Comparison of ENCODE assay signal across 17 cellular contexts in the genomic region with DNA sequence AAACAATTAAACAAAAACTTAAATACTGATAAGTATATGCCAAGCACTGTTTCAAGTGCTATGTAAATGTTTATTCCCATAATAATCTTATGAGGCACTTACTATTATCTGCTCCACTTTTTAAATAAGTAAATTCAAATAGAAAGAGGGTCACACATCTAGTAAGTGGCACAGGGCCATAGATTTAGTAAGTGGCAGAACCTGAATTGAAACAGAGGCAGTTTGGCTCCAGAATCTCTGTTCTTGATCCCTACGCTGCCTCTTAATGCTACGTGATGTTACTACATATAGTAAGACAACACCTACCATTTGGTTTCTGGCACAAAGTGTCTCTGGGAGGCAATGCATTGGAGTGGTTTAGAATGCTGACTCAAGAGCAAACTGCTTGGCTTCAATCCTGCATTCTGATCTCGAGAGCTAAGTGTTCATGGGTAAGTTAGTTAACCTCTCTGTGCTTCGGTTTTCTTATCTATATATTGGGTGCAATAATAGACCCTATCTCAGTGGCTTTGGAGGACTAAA.
"Had no signal": no experiment of that assay in that cellular context is flagged by ENCODE, and none has a peak within 500 bp of the region (broad histone marks: within the 10 kb centered on the region; RNA-seq: fewer than 3 reads in every experiment).

No MANE protein-coding gene starts in this region.

- H3K27me3 ChIP-seq: breast epithelium, dorsolateral prefrontal cortex, esophagus muscularis mucosa, uterus had no signal

- H3K9me3 Mint-ChIP-seq: nephron progenitor cell; T-helper 2 cell treated with Interferon-gamma antibody and Interleukin-4, amounts not matched to agents 5 μg/mL and 100 μg/mL, for 36 hours had no signal

- H3K4me3 ChIP-seq: breast epithelium, dorsolateral prefrontal cortex, esophagus muscularis mucosa, thoracic aorta, uterus had no signal

- H3K27me3 Mint-ChIP-seq: activated naive CD4-positive, alpha-beta T cell treated with anti-CD3 and anti-CD28 coated beads, Interleukin-2, amount 50 U/mL, for 24 hours; stimulated activated naive CD8-positive, alpha-beta T cell treated with anti-CD3 and anti-CD28 coated beads, Interleukin-15, amount 100 ng/mL, for 72 hours had no signal

- H3K4me1 Mint-ChIP-seq: activated naive CD4-positive, alpha-beta T cell treated with anti-CD3 and anti-CD28 coated beads, Interleukin-2, amount 50 U/mL, for 24 hours; nephron progenitor cell; stimulated activated naive CD8-positive, alpha-beta T cell treated with anti-CD3 and anti-CD28 coated beads, Interleukin-15, amount 100 ng/mL, for 72 hours had no signal

- ATAC-seq: activated CD4-positive, CD25-positive, alpha-beta regulatory T cell treated with anti-CD3 and anti-CD28 coated beads, Interleukin-2, amount 50 U/mL, for 24 hours; left colon; stimulated activated naive CD8-positive, alpha-beta T cell treated with anti-CD3 and anti-CD28 coated beads, Interleukin-15, amount 100 ng/mL, for 72 hours had no signal

- H3K4me1 ChIP-seq: breast epithelium, uterus had no signal

- H3K9me3 ChIP-seq: breast epithelium, esophagus muscularis mucosa, thoracic aorta, uterus had no signal

- H3K36me3 ChIP-seq: breast epithelium, esophagus muscularis mucosa, thoracic aorta, uterus had no signal

- H3K27ac ChIP-seq: breast epithelium, esophagus muscularis mucosa, thoracic aorta, uterus had no signal

- H3K4me3 Mint-ChIP-seq: activated naive CD4-positive, alpha-beta T cell treated with anti-CD3 and anti-CD28 coated beads, Interleukin-2, amount 50 U/mL, for 24 hours; nephron progenitor cell; stimulated activated naive CD8-positive, alpha-beta T cell treated with anti-CD3 and anti-CD28 coated beads, Interleukin-15, amount 100 ng/mL, for 72 hours; T-helper 2 cell treated with Interferon-gamma antibody and Interleukin-4, amounts not matched to agents 5 μg/mL and 100 μg/mL, for 36 hours had no signal

- H3K36me3 Mint-ChIP-seq: activated naive CD4-positive, alpha-beta T cell treated with anti-CD3 and anti-CD28 coated beads, Interleukin-2, amount 50 U/mL, for 24 hours had no signal

- DNase-seq: activated effector memory CD4-positive, alpha-beta T cell treated with Interleukin-2 at 50 U/mL for 16 hours; activated T-cell treated with anti-CD3 and anti-CD28 coated beads, Interleukin-2, amount 50 U/mL, for 1 hour; amniotic stem cell; dorsolateral prefrontal cortex; glutamatergic neuron; left colon; mesenchymal stem cell; nephron progenitor cell; stimulated activated CD4-positive, alpha-beta T cell treated with anti-CD3 and anti-CD28 coated beads, Interleukin-4, amount 100 ng/mL, for 4 hours; stimulated activated naive CD8-positive, alpha-beta T cell treated with anti-CD3 and anti-CD28 coated beads, Interleukin-15, amount 100 ng/mL, for 72 hours; uterus had no signal

- H3K27ac Mint-ChIP-seq: activated naive CD4-positive, alpha-beta T cell treated with anti-CD3 and anti-CD28 coated beads, Interleukin-2, amount 50 U/mL, for 24 hours; nephron progenitor cell; stimulated activated naive CD8-positive, alpha-beta T cell treated with anti-CD3 and anti-CD28 coated beads, Interleukin-15, amount 100 ng/mL, for 72 hours; T-helper 2 cell treated with Interferon-gamma antibody and Interleukin-4, amounts not matched to agents 5 μg/mL and 100 μg/mL, for 36 hours had no signal
